Comparison of ENCODE assay signal across 8 cellular contexts in genomic region chr10:113520606-113521481, GRCh38. TPM values are rescaled to one million over a fixed set of nuclear protein-coding genes. Genes with fewer than 3 reads are reported as not detected.
A peak's percentile ranks its signal among the peaks of the same experiment; 100 is the strongest.
DNase-seq lines count a peak whose midpoint lies in the region; ATAC-seq and TF ChIP-seq lines count a peak whose summit lies in the region.
"Had no signal": no experiment of that assay in that cellular context is flagged by ENCODE, and none has a peak within 500 bp of the region (broad histone marks: within the 10 kb centered on the region; RNA-seq: fewer than 3 reads in every experiment).

No MANE protein-coding gene starts in this region.

- no peaks in the 10 kb centered on the region for H3K36me3 ChIP-seq in thyroid gland

- H3K27me3 ChIP-seq in thyroid gland: no peaks in the 10 kb centered on the region

- peak; percentile 80 for ATAC-seq in GM21447 (IDR thresholded peaks at IDR 0.05; ENCODE audit: unreplicated experiment)

- 50 to 54% methylated on average over 8 of the region's 8 CpGs for WGBS in lower leg skin, 2 donors
- 48 to 50% methylated on average over 8 of the region's 8 CpGs for WGBS in thyroid gland, 2 donors

- TF ChIP-seq POLR2A in lower leg skin (IDR thresholded peaks at IDR 0.05) (no peak), thyroid gland (IDR thresholded peaks at IDR 0.05) (no peak)

- no peaks in the 10 kb centered on the region for H3K9me3 ChIP-seq in thyroid gland

- H3K27ac ChIP-seq in thyroid gland: no peak overlapping the region

- intact Hi-C loops in lower leg skin (cut with DNase I; ENCODE audit: low total_unique reads): no loop called here
- intact Hi-C loops in thyroid gland (cut with DNase I): loop anchor here (5.0 kb wide), 1 partner anchor 79 kb away; no protein-coding TSS in a partner anchor

- TF ChIP-seq CTCF in lower leg skin (IDR thresholded peaks at IDR 0.05): peak in 2 of 3 donors; percentile 65 to 84
- peak; percentile 98 to 100 (median 99) for TF ChIP-seq CTCF in thyroid gland (IDR thresholded peaks at IDR 0.05)

- H3K4me3 ChIP-seq in lower leg skin (ENCODE audit: low read depth, poor library complexity, severe bottlenecking): no peak overlapping the region
- no peak overlapping the region for H3K4me3 ChIP-seq in thyroid gland (replicated peaks in 1 of 3)

- DNase-seq in ELR (ENCODE audit: low read depth) (peak; percentile 68), Kasumi-1 (lab: John Stamatoyannopoulos, UW) (peak; percentile 74 to 85), SHP77 (lab: John Stamatoyannopoulos, UW) (peak; percentile 57 to 65), dermis microvascular lymphatic vessel endothelial cell (ENCODE audit: low read depth in 2 of 2) (peak; percentile 67 to 76), lower leg skin (ENCODE audit: low spot score in 2 of 2) (peak; percentile 66 to 92), thyroid gland (peak; percentile 79)

- H3K4me1 ChIP-seq in thyroid gland: peaks cover 3 to 9% of the 10 kb centered on the region in 2 donors

RNA-seq across cellular contexts. Expression of gene HABP2, which starts 32.0 kb away (rescaled TPM):
- total RNA-seq in dermis microvascular lymphatic vessel endothelial cell (0.25 TPM in 1 of 2 replicates, not detected in the other), lower leg skin (under 1 TPM in 1 of 4 donors, not detected in 3; 0.10 TPM), thyroid gland (not detected)
- total RNA-seq: subcutaneous adipose tissue had no signal
